ENCODE assay signal across 10 cellular contexts in the genomic region with DNA sequence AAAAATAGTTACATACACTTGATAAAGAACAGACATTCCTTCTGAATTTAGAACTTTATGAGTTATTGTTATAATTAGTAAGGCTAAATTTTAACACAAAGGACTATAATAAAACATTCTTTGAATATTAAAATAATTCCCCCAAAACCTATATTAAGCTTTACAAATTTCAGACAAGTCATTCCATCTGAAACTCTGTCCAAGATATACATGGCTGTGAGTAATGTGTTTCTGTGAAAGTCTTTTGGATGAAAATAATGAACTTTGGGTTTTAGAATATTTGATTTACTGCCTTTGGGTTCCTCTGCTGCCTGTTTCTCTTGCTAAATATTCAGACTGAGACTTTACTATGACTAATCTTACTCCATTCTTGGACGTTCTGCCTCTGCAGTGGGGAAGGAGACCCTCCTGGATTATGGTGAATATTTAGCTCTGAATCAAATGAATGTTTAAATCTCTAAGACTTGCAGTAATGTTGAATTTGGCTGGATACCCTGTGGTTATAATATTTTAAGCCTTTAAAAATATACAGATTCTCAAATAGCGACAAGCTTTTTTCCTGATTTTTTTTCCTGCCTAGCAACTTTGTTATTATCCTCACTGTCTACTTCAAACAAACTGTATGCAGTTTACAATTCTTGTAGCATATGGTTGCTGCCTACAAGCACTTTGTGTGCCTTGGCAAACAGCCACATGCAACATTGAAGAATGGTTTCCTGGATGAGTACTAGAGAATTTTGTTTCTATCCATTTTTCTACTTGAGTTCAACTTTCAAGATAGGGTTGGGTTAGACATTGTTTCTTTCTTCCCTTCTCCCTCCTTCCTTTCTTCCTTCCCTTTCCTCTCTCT. TPM values are rescaled to one million over a fixed set of nuclear protein-coding genes. Genes with fewer than 3 reads are reported as not detected.
A peak's percentile ranks its signal among the peaks of the same experiment; 100 is the strongest.
DNase-seq lines count a peak whose midpoint lies in the region; ATAC-seq and TF ChIP-seq lines count a peak whose summit lies in the region.
"Had no signal": no experiment of that assay in that cellular context is flagged by ENCODE, and none has a peak within 500 bp of the region (broad histone marks: within the 10 kb centered on the region; RNA-seq: fewer than 3 reads in every experiment).

No MANE protein-coding gene starts in this region.

- H3K27me3 ChIP-seq in mammary epithelial cell (ENCODE audit: insufficient read depth, low read length) (no peaks in the 10 kb centered on the region), upper lobe of right lung (no peaks in the 10 kb centered on the region)
- H3K27me3 ChIP-seq in effector memory CD4-positive, alpha-beta T cell (replicated peaks; ENCODE audit: control insufficient read depth, insufficient read depth, low read length, poor library complexity, severe bottlenecking) = no peaks in the 10 kb centered on the region
- H3K27me3 ChIP-seq: Peyer's patch had no signal

- no peak for ATAC-seq in upper lobe of right lung
- ATAC-seq in GM21529 (IDR thresholded peaks at IDR 0.05; ENCODE audit: unreplicated experiment) = no peak
- ATAC-seq in GM18861 (IDR thresholded peaks at IDR 0.05; ENCODE audit: unreplicated experiment) = no peak

- H4K20me1 ChIP-seq in mammary epithelial cell (ENCODE audit: insufficient read depth, low read length) = no peaks in the 10 kb centered on the region

- H3K9me3 Mint-ChIP-seq in MCF 10A (ENCODE audit: unreplicated experiment) = no peaks in the 10 kb centered on the region

- DNase-seq in MCF 10A (ENCODE audit: unreplicated experiment) (peak; percentile 66), mammary epithelial cell (no peak), SHP77 (lab: John Stamatoyannopoulos, UW) (peak; percentile 57 to 70), foreskin fibroblast (peak; percentile 85 to 92), upper lobe of right lung (no peak)
- DNase-seq in effector memory CD4-positive, alpha-beta T cell = no peak
- DNase-seq: C1 segment of cervical spinal cord had no signal

- H3K9ac ChIP-seq in mammary epithelial cell (ENCODE audit: insufficient read depth, low read length) = no peak overlapping the region

- dilution Hi-C loops in mammary epithelial cell (cut with HindIII; ENCODE audit: low sequenced_read_pairs) = no loop called here

- H3K4me3 ChIP-seq in mammary epithelial cell (replicated peaks in 1 of 3; ENCODE audit: insufficient read depth in 1 of 3, low read depth in 2 of 3, low read length in 3 of 3) (no peak overlapping the region), foreskin fibroblast (ENCODE audit: low read depth in 1 of 2, low read length in 2 of 2) (no peak overlapping the region), upper lobe of right lung (no peak overlapping the region)
- H3K4me3 ChIP-seq in effector memory CD4-positive, alpha-beta T cell (ENCODE audit: insufficient read depth, low read depth, low read length, poor library complexity, severe bottlenecking) = no peak overlapping the region
- H3K4me3 ChIP-seq: Peyer's patch had no signal

- H2AFZ ChIP-seq in mammary epithelial cell (ENCODE audit: low read depth, low read length) = no peak overlapping the region

- H3K9me3 ChIP-seq in mammary epithelial cell (replicated peaks; ENCODE audit: insufficient read depth, low read length) (no peaks in the 10 kb centered on the region), upper lobe of right lung (no peaks in the 10 kb centered on the region)
- H3K9me3 ChIP-seq in effector memory CD4-positive, alpha-beta T cell (ENCODE audit: control insufficient read depth, low read length) = no peaks in the 10 kb centered on the region
- H3K9me3 ChIP-seq: Peyer's patch had no signal

- no peaks in the 10 kb centered on the region for H3K27me3 Mint-ChIP-seq in MCF 10A (ENCODE audit: insufficient read depth, unreplicated experiment)

- no peak overlapping the region for H3K4me2 ChIP-seq in mammary epithelial cell (ENCODE audit: insufficient read depth, low read depth, low read length)

- no peak overlapping the region for H3K4me3 Mint-ChIP-seq in MCF 10A (ENCODE audit: unreplicated experiment)

- H3K36me3 Mint-ChIP-seq in MCF 10A (ENCODE audit: insufficient read depth, unreplicated experiment) = no peaks in the 10 kb centered on the region

- POLR2A ChIA-PET in MCF 10A (lab: Yijun Ruan, JAX) = interaction anchor here (0.6 kb wide), 1 partner anchor 1739 kb away, joined by 4 read pairs; no protein-coding TSS in a partner anchor

- H3K36me3 ChIP-seq in mammary epithelial cell (ENCODE audit: insufficient read depth, low read length) (no peaks in the 10 kb centered on the region), upper lobe of right lung (no peaks in the 10 kb centered on the region)
- H3K36me3 ChIP-seq in effector memory CD4-positive, alpha-beta T cell (ENCODE audit: control insufficient read depth, insufficient read depth, low read length) = no peaks in the 10 kb centered on the region
- H3K36me3 ChIP-seq: Peyer's patch had no signal

- TF ChIP-seq CTCF in MCF 10A (IDR thresholded peaks at IDR 0.05; ENCODE audit: unreplicated experiment) = no peak
- no peak for TF ChIP-seq CTCF in mammary epithelial cell (conservative IDR thresholded peaks at IDR 0.05 in 1 of 2, IDR thresholded peaks at IDR 0.05 in 1 of 2; ENCODE audit: extremely low read depth in 1 of 2, insufficient read depth in 1 of 2, low read depth in 1 of 2, low read length in 2 of 2)
- TF ChIP-seq CTCF in foreskin fibroblast (IDR thresholded peaks at IDR 0.05; ENCODE audit: low read depth, low read length) = no peak
- no peak for TF ChIP-seq CTCF in upper lobe of right lung (IDR thresholded peaks at IDR 0.05)

- H3K79me2 ChIP-seq in mammary epithelial cell (ENCODE audit: insufficient read depth, low read length) = no peaks in the 10 kb centered on the region

- 77% methylated on average over 2 of the region's 2 CpGs for WGBS in mammary epithelial cell (ENCODE audit: low coverage, missing lambda C conversion rate)

- CTCF ChIA-PET in MCF 10A (lab: Yijun Ruan, JAX) (no interaction called here), mammary epithelial cell (lab: Charles Lee; ENCODE audit: low non-redundant PET) (no interaction called here)

- BruUV-seq in MCF 10A (replicated peaks; lab: Mats Ljungman, UMichigan) = no TSS peak
- no TSS peak for BruUV-seq in mammary epithelial cell (replicated peaks; lab: Mats Ljungman, UMichigan)

- H3K27ac ChIP-seq in mammary epithelial cell (ENCODE audit: insufficient read depth, low read depth, low read length) = no peak overlapping the region
- peak overlapping the region; percentile 7 for H3K27ac ChIP-seq in upper lobe of right lung
- no peak overlapping the region for H3K27ac ChIP-seq in effector memory CD4-positive, alpha-beta T cell (ENCODE audit: insufficient read depth, low read length, poor library complexity, severe bottlenecking)

- H3K4me1 ChIP-seq in mammary epithelial cell (ENCODE audit: insufficient read depth, low read length) (no peaks in the 10 kb centered on the region), upper lobe of right lung (peaks cover 9% of the 10 kb centered on the region)
- no peaks in the 10 kb centered on the region for H3K4me1 ChIP-seq in effector memory CD4-positive, alpha-beta T cell (ENCODE audit: control insufficient read depth, insufficient read depth, low read length, poor library complexity, severe bottlenecking)
- H3K4me1 ChIP-seq: Peyer's patch had no signal

- in situ Hi-C loops in mammary epithelial cell (cut with MboI; ENCODE audit: low sequenced_read_pairs in 2 of 2) = no loop called here

- intact Hi-C loops in MCF 10A (cut with micrococcal nuclease) = no loop called here
- intact Hi-C loops in mammary epithelial cell (cut with micrococcal nuclease) = no loop called here
- intact Hi-C loops in upper lobe of right lung (cut with DNase I) = no loop called here

- peak overlapping the region; percentile 1 for H3K27ac Mint-ChIP-seq in MCF 10A (ENCODE audit: low read depth, unreplicated experiment)

- peaks cover 7% of the 10 kb centered on the region for H3K4me1 Mint-ChIP-seq in MCF 10A (ENCODE audit: insufficient read depth, unreplicated experiment)

RNA-seq across cellular contexts. Expression of gene TXLNB, which starts 51.4 kb away (rescaled TPM):
- not detected in 2 replicates for total RNA-seq in MCF 10A (2022)
- total RNA-seq in mammary epithelial cell = not detected
- polyA plus RNA-seq in mammary epithelial cell = not detected
- not detected for polyA minus RNA-seq in mammary epithelial cell
- 1.3 TPM for total RNA-seq in upper lobe of right lung

Comparison
In these comparisons a context has a peak if more than half of its experiments do, and no peak if none do; other contexts are left out.
1. DNase-seq: peak in MCF 10A (single experiment), SHP77 (2 of 2) and foreskin fibroblast (2 of 2); none in mammary epithelial cell (single experiment), upper lobe of right lung (single experiment) and effector memory CD4-positive, alpha-beta T cell (0 of 3).